In genomic region chrX:53093748-53094583, GRCh38 we compare ENCODE assay signal across 1 cellular context.
A peak's percentile ranks its signal among the peaks of the same experiment; 100 is the strongest.
TF ChIP-seq lines count a peak whose summit lies in the region.

Gene KANTR, plus strand, starts transcription at chrX:53094142. Its CDS starts 30,131 bp downstream, at chrX:53124273.

TF ChIP-seq in HepG2, 621 proteins besides CTCF, POLR2A, EP300 and RAD21 (continued from another document and continues in another):
- TF ChIP-seq REST (IDR thresholded peaks at IDR 0.05; ENCODE audit: borderline replicate concordance in 1 of 2, low read depth in 1 of 2, low read length in 2 of 2) (no peak), RNF219 (CRISPR knock-in tag; IDR thresholded peaks at IDR 0.05) (no peak), ZNF281 (CRISPR knock-in tag; IDR thresholded peaks at IDR 0.05; ENCODE audit: borderline replicate concordance) (no peak), ZSCAN20 (CRISPR knock-in tag; IDR thresholded peaks at IDR 0.05; ENCODE audit: borderline replicate concordance) (no peak), GPN1 (CRISPR knock-in tag; IDR thresholded peaks at IDR 0.05; ENCODE audit: borderline replicate concordance) (no peak), SRSF9 (IDR thresholded peaks at IDR 0.05; ENCODE audit: borderline replicate concordance, insufficient read depth, low read depth, low read length, poor library complexity, severe bottlenecking) (no peak), ZSCAN29 (CRISPR knock-in tag; conservative IDR thresholded peaks at IDR 0.05) (no peak), RARA (CRISPR knock-in tag; IDR thresholded peaks at IDR 0.05) (no peak), ZNF878 (CRISPR knock-in tag; IDR thresholded peaks at IDR 0.05) (peak; percentile 75; the same call in 1 of the 2 replicates), MTERF4 (CRISPR knock-in tag; IDR thresholded peaks at IDR 0.05) (no peak), HIC2 (CRISPR knock-in tag; IDR thresholded peaks at IDR 0.05; ENCODE audit: low read depth) (no peak), KLF6 (CRISPR knock-in tag; IDR thresholded peaks at IDR 0.05) (no peak), ZNF614 (CRISPR knock-in tag; IDR thresholded peaks at IDR 0.05; ENCODE audit: borderline replicate concordance) (no peak), HDAC2 (CRISPR knock-in tag; IDR thresholded peaks at IDR 0.05) (no peak), ZNF275 (CRISPR knock-in tag; IDR thresholded peaks at IDR 0.05; ENCODE audit: borderline replicate concordance) (no peak), HDAC6 (IDR thresholded peaks at IDR 0.05; ENCODE audit: low read depth, low read length) (no peak), SAFB2 (CRISPR knock-in tag; IDR thresholded peaks at IDR 0.05; ENCODE audit: borderline replicate concordance, low read depth) (no peak), ARNTL (CRISPR knock-in tag; IDR thresholded peaks at IDR 0.05) (peak; percentile 46; the same call in 1 of the 2 replicates), AHDC1 (CRISPR knock-in tag; IDR thresholded peaks at IDR 0.05; ENCODE audit: borderline replicate concordance) (no peak), ZNF639 (CRISPR knock-in tag; conservative IDR thresholded peaks at IDR 0.05) (no peak), ZNF276 (CRISPR knock-in tag; IDR thresholded peaks at IDR 0.05; ENCODE audit: low read depth) (no peak), MYNN (CRISPR knock-in tag; IDR thresholded peaks at IDR 0.05; ENCODE audit: low read depth) (no peak), HOXD1 (CRISPR knock-in tag; IDR thresholded peaks at IDR 0.05) (no peak), USF2 (IDR thresholded peaks at IDR 0.05; ENCODE audit: low read depth, low read length) (peak; percentile 53), USF2 (CRISPR knock-in tag; IDR thresholded peaks at IDR 0.05; ENCODE audit: borderline replicate concordance) (no peak), ZNF577 (CRISPR knock-in tag; IDR thresholded peaks at IDR 0.05; ENCODE audit: borderline replicate concordance, low read depth) (no peak), ZNF350 (CRISPR knock-in tag; IDR thresholded peaks at IDR 0.05; ENCODE audit: borderline replicate concordance, low read depth) (no peak; the same call in 1 of the 2 replicates)
